Comparison of ENCODE assay signal across 1 cellular context in genomic region chr19:2038284-2039081, GRCh38.
TF ChIP-seq lines count a peak whose summit lies in the region.

No MANE protein-coding gene starts in this region.

TF ChIP-seq in HepG2, 621 proteins besides CTCF, POLR2A, EP300 and RAD21:
- no peak for TF ChIP-seq AGO1 (IDR thresholded peaks at IDR 0.05; ENCODE audit: low read depth, low read length, poor library complexity, severe bottlenecking)
- peak; percentile 72 for TF ChIP-seq RBFOX2 (IDR thresholded peaks at IDR 0.05; ENCODE audit: low read depth, low read length)
- TF ChIP-seq MTA3 (CRISPR knock-in tag; IDR thresholded peaks at IDR 0.05), result no peak
- peak; percentile 77 for TF ChIP-seq AGO2 (optimal IDR thresholded peaks at IDR 0.05; ENCODE audit: low read depth, low read length)
- no peak for TF ChIP-seq ZFP37 (CRISPR knock-in tag; IDR thresholded peaks at IDR 0.05; ENCODE audit: borderline replicate concordance)
- TF ChIP-seq RXRA (CRISPR knock-in tag; IDR thresholded peaks at IDR 0.05), result peak; percentile 65
- TF ChIP-seq POLR2AphosphoS5 (IDR thresholded peaks at IDR 0.05; ENCODE audit: low read depth, low read length), result 0 out of 2 replicates have a peak, but pooled peaks have one; percentile 23
- TF ChIP-seq, protein P1, sequence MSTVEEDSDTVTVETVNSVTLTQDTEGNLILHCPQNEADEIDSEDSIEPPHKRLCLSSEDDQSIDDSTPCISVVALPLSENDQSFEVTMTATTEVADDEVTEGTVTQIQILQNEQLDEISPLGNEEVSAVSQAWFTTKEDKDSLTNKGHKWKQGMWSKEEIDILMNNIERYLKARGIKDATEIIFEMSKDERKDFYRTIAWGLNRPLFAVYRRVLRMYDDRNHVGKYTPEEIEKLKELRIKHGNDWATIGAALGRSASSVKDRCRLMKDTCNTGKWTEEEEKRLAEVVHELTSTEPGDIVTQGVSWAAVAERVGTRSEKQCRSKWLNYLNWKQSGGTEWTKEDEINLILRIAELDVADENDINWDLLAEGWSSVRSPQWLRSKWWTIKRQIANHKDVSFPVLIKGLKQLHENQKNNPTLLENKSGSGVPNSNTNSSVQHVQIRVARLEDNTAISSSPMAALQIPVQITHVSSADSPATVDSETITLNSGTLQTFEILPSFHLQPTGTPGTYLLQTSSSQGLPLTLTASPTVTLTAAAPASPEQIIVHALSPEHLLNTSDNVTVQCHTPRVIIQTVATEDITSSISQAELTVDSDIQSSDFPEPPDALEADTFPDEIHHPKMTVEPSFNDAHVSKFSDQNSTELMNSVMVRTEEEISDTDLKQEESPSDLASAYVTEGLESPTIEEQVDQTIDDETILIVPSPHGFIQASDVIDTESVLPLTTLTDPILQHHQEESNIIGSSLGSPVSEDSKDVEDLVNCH (CRISPR knock-in tag; IDR thresholded peaks at IDR 0.05), result no peak
- peak; percentile 64 for TF ChIP-seq NR2F6 (IDR thresholded peaks at IDR 0.05)
- peak; percentile 25; the same call in 1 of the 2 replicates for TF ChIP-seq NR2F6 (CRISPR knock-in tag; IDR thresholded peaks at IDR 0.05)
- peak; percentile 60 for TF ChIP-seq RARA (CRISPR knock-in tag; IDR thresholded peaks at IDR 0.05)
- TF ChIP-seq NR2F1 (CRISPR knock-in tag; IDR thresholded peaks at IDR 0.05), result peak in 1 of 2 experiments; percentile 66; a peak in 2 of 4 replicates
TF ChIP-seq in HepG2: peak in this region for 7.
